ENCODE assay signal across 10 cellular contexts in the genomic region with DNA sequence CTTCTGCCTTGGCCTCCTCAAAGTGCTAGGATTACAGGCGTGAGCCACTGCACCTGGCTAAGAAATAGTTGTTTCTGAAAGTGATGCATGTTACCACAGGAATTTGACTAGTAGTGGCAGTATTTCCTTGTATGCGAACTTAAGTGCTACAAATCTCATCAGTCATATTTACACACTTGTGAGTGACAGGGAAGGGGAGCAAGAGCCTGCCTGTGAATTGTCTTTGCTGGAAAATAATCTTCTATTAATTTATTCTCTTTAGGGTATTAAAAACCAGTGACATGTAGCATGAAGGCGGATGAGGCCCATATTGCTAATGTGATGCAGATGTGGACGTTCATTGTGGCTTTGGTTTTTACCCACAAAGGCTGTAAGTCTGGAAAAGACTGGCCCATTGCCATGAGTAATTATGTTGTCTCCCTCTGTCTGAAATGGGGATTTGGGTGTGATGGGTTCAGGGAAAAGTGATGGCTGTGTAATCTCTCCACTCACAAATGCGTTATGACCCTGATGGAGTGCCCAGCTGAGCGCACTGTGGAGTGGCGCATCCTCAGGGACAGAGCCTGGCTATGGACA.
A peak's percentile ranks its signal among the peaks of the same experiment; 100 is the strongest.
DNase-seq lines count a peak whose midpoint lies in the region; ATAC-seq and TF ChIP-seq lines count a peak whose summit lies in the region.
"Had no signal": no experiment of that assay in that cellular context is flagged by ENCODE, and none has a peak within 500 bp of the region (broad histone marks: within the 10 kb centered on the region; RNA-seq: fewer than 3 reads in every experiment).

No MANE protein-coding gene starts in this region.

- no peak for TF ChIP-seq CTCF in Loucy (conservative IDR thresholded peaks at IDR 0.05; ENCODE audit: low read length)

- H3K9me2 ChIP-seq in Loucy (replicated peaks; ENCODE audit: low read depth, low read length), result no peaks in the 10 kb centered on the region

- no peaks in the 10 kb centered on the region for H3K27me3 Mint-ChIP-seq in naive B cell

- DNase-seq in GM03348 (ENCODE audit: low spot score) (peak; percentile 68), amniotic stem cell (lab: John Stamatoyannopoulos, UW) (peak; percentile 20), naive B cell (no peak), activated gamma-delta T cell (lab: John Stamatoyannopoulos, UW) (no peak)
- DNase-seq: activated gamma-delta T cell treated with Interleukin-2 at 50 U/mL for 16 hours, KG1 had no signal

- ATAC-seq in naive B cell (ENCODE audit: low read depth in 2 of 2) (no peak), GM18867 (IDR thresholded peaks at IDR 0.05; ENCODE audit: unreplicated experiment) (no peak), GM21717 (IDR thresholded peaks at IDR 0.05; ENCODE audit: unreplicated experiment) (no peak)
- ATAC-seq: HCT116 had no signal

- peaks cover 29 to 45% (median 42%) of the 10 kb centered on the region in 3 donors for H3K4me1 Mint-ChIP-seq in naive B cell

- peak overlapping the region; percentile 9 for H3K4me2 ChIP-seq in Loucy (ENCODE audit: low read depth, low read length, poor library complexity, severe bottlenecking)

- H3K36me3 Mint-ChIP-seq in naive B cell, result peaks cover 13 to 27% of the 10 kb centered on the region in 2 donors

- peak overlapping the region in 1 of 8 donors; percentile 15 for H3K4me3 Mint-ChIP-seq in naive B cell

- peaks cover 90% of the 10 kb centered on the region for H3K79me2 ChIP-seq in Loucy (ENCODE audit: insufficient read depth, low read length)

- no peak overlapping the region for H3K9ac ChIP-seq in Loucy (ENCODE audit: low read depth, low read length, poor library complexity, severe bottlenecking)

- H3K27ac Mint-ChIP-seq in naive B cell, result peak overlapping the region in 4 of 6 donors; percentile 1 to 91 (median 42)

- H3F3A ChIP-seq in Loucy (ENCODE audit: low read depth), result no peaks in the 10 kb centered on the region

- H3K9me3 Mint-ChIP-seq in naive B cell, result peaks cover 9 to 29% (median 19%) of the 10 kb centered on the region in 7 donors

- H3K36me3 ChIP-seq in Loucy (ENCODE audit: insufficient read depth, low read length), result 0 out of 2 replicates have a peak, but pooled peaks cover 5% of the 10 kb centered on the region

- H3K4me3 ChIP-seq in Loucy (ENCODE audit: low read length, poor library complexity, severe bottlenecking), result no peak overlapping the region

- no peaks in the 10 kb centered on the region; the same call in 1 of the 2 replicates for H3K9me3 ChIP-seq in Loucy (ENCODE audit: insufficient read depth, low read depth, low read length)

- no peaks in the 10 kb centered on the region for H3K27me3 ChIP-seq in Loucy (ENCODE audit: insufficient read depth, low read length, poor library complexity, severe bottlenecking)

- H3K4me1 ChIP-seq in Loucy (ENCODE audit: insufficient read depth, low read length, poor library complexity, severe bottlenecking), result peaks cover 29% of the 10 kb centered on the region

- peaks cover 35% of the 10 kb centered on the region for H4K20me1 ChIP-seq in Loucy (ENCODE audit: insufficient read depth, low read length, poor library complexity, severe bottlenecking)

- no peak overlapping the region for H2AFZ ChIP-seq in Loucy (ENCODE audit: low read length)

Comparison
In these comparisons a context has a peak if more than half of its experiments do, and no peak if none do; other contexts are left out.
1. DNase-seq: peak in GM03348 (single experiment) and amniotic stem cell (single experiment); none in naive B cell (single experiment) and activated gamma-delta T cell (single experiment).